Comparison of ENCODE assay signal across 8 cellular contexts in genomic region chr19:3358392-3358918, GRCh38. TPM values are rescaled to one million over a fixed set of nuclear protein-coding genes. Genes with fewer than 3 reads are reported as not detected.
DNase-seq lines count a peak whose midpoint lies in the region; ATAC-seq and TF ChIP-seq lines count a peak whose summit lies in the region.

No MANE protein-coding gene starts in this region.

- peaks cover 3% of the 10 kb centered on the region; the same call in 1 of the 2 replicates for H3K4me1 ChIP-seq in HEK293 (ENCODE audit: control insufficient read depth, insufficient read depth, low read length)
- peaks cover 44% of the 10 kb centered on the region for H3K4me1 ChIP-seq in left ventricle myocardium inferior
- H3K4me1 ChIP-seq in spleen: peaks cover 0 to 51% (median 39%) of the 10 kb centered on the region in 6 donors

- peak overlapping the region; percentile 61; the same call in 1 of the 2 replicates for H3K4me3 ChIP-seq in HEK293 (ENCODE audit: low read depth, low read length)
- H3K4me3 ChIP-seq in left ventricle myocardium inferior: peak overlapping the region; percentile 97
- peak overlapping the region; percentile 2 to 98 (median 94) for H3K4me3 ChIP-seq in spleen

- H3K27me3 ChIP-seq in left ventricle myocardium inferior (ENCODE audit: low read depth) (no peaks in the 10 kb centered on the region), spleen (replicated peaks in 1 of 7) (peaks cover 0 to 11% (median 0%) of the 10 kb centered on the region in 7 donors)

- peak; percentile 29 for DNase-seq in activated CD8-positive, alpha-beta T cell treated with anti-CD3 and anti-CD28 coated beads for 36 hours
- no peak for DNase-seq in left ventricle myocardium inferior
- DNase-seq in spleen: peak; percentile 78
- DNase-seq in cerebellar cortex (ENCODE audit: low spot score): no peak
- DNase-seq in NOMO-1 (lab: John Stamatoyannopoulos, UW; ENCODE audit: unreplicated experiment in 2 of 2): no peak
- no peak for DNase-seq in mucosa of gallbladder (ENCODE audit: low spot score)

- peak overlapping the region; percentile 22; the same call in 1 of the 2 replicates for H3K27ac ChIP-seq in HEK293 (ENCODE audit: extremely low read depth, low read depth, low read length)
- peak overlapping the region; percentile 99 for H3K27ac ChIP-seq in left ventricle myocardium inferior (replicated peaks)
- peak overlapping the region in 5 of 8 donors; percentile 48 to 97 (median 66) for H3K27ac ChIP-seq in spleen

- POLR2A ChIA-PET in HEK293 (lab: Yijun Ruan, JAX): no interaction called here
- POLR2A ChIA-PET in activated CD8-positive, alpha-beta T cell treated with anti-CD3 and anti-CD28 coated beads for 36 hours (lab: Charles Lee): interaction anchor here (0.6 to 1.1 kb wide), 3 partner anchors 8 to 73 kb away, joined by 3 read pairs; no protein-coding TSS in a partner anchor

- intact Hi-C loops in activated CD8-positive, alpha-beta T cell treated with anti-CD3 and anti-CD28 coated beads for 36 hours (cut with micrococcal nuclease): no loop called here
- intact Hi-C loops in left ventricle myocardium inferior (cut with micrococcal nuclease) (no loop called here), spleen (cut with DNase I; ENCODE audit: low total_unique reads) (no loop called here)

- no peak for ATAC-seq in activated CD8-positive, alpha-beta T cell treated with anti-CD3 and anti-CD28 coated beads for 36 hours
- no peak for ATAC-seq in HG03457 (IDR thresholded peaks at IDR 0.05; ENCODE audit: unreplicated experiment)

- H3K4me3 Mint-ChIP-seq in activated CD8-positive, alpha-beta T cell treated with anti-CD3 and anti-CD28 coated beads for 36 hours: peak overlapping the region; percentile 77

- H3K36me3 ChIP-seq in HEK293 (ENCODE audit: control insufficient read depth in 2 of 2, insufficient read depth in 1 of 2, low read length in 2 of 2) (no peaks in the 10 kb centered on the region), left ventricle myocardium inferior (no peaks in the 10 kb centered on the region), spleen (no peaks in the 10 kb centered on the region)

- no peaks in the 10 kb centered on the region for H3K36me3 Mint-ChIP-seq in activated CD8-positive, alpha-beta T cell treated with anti-CD3 and anti-CD28 coated beads for 36 hours (ENCODE audit: low read depth)

- WGBS in spleen, 5 donors: 0 to 2% (median 1%) methylated on average over 20 to 46 of the region's 46 CpGs

- H3K9me3 Mint-ChIP-seq in activated CD8-positive, alpha-beta T cell treated with anti-CD3 and anti-CD28 coated beads for 36 hours: no peaks in the 10 kb centered on the region

- H3K9me3 ChIP-seq in HEK293 (ENCODE audit: control insufficient read depth, insufficient read depth, low read depth, low read length) (no peaks in the 10 kb centered on the region), left ventricle myocardium inferior (replicated peaks) (peaks cover 8% of the 10 kb centered on the region), spleen (peaks cover 0 to 14% (median 2%) of the 10 kb centered on the region in 8 donors)

- no peak for TF ChIP-seq CTCF in HEK293 (tag by site-specific recombination; IDR thresholded peaks at IDR 0.05)
- no peak for TF ChIP-seq CTCF in activated CD8-positive, alpha-beta T cell treated with anti-CD3 and anti-CD28 coated beads for 36 hours (IDR thresholded peaks at IDR 0.05)
- no peak for TF ChIP-seq CTCF in left ventricle myocardium inferior (IDR thresholded peaks at IDR 0.05; ENCODE audit: borderline replicate concordance)
- no peak for TF ChIP-seq CTCF in spleen (IDR thresholded peaks at IDR 0.05 in 8 of 11, conservative IDR thresholded peaks at IDR 0.05 in 3 of 11)

- CTCF ChIA-PET in HEK293 (lab: Yijun Ruan, JAX): no interaction called here
- CTCF ChIA-PET in activated CD8-positive, alpha-beta T cell treated with anti-CD3 and anti-CD28 coated beads for 36 hours (lab: Charles Lee): no interaction called here

- no peak for TF ChIP-seq POLR2A in spleen (IDR thresholded peaks at IDR 0.05)

- H3K27me3 Mint-ChIP-seq in activated CD8-positive, alpha-beta T cell treated with anti-CD3 and anti-CD28 coated beads for 36 hours: peaks cover 1% of the 10 kb centered on the region

- peaks cover 31% of the 10 kb centered on the region for H3K4me1 Mint-ChIP-seq in activated CD8-positive, alpha-beta T cell treated with anti-CD3 and anti-CD28 coated beads for 36 hours (ENCODE audit: low read depth)

- peak overlapping the region; percentile 80 for H3K27ac Mint-ChIP-seq in activated CD8-positive, alpha-beta T cell treated with anti-CD3 and anti-CD28 coated beads for 36 hours

TF ChIP-seq in HEK293, 187 proteins besides CTCF, POLR2A, EP300 and RAD21 (continues in another document):
- TF ChIP-seq ZNF837 (tag by site-specific recombination; IDR thresholded peaks at IDR 0.05) (no peak), GLIS2 (tag by site-specific recombination; IDR thresholded peaks at IDR 0.05) (peak; percentile 74), ZBTB1 (tag by site-specific recombination; IDR thresholded peaks at IDR 0.05) (no peak), ZNF114 (tag by site-specific recombination; IDR thresholded peaks at IDR 0.05) (no peak), ZNF239 (tag by site-specific recombination; IDR thresholded peaks at IDR 0.05) (no peak), PRDM4 (tag by site-specific recombination; IDR thresholded peaks at IDR 0.05) (no peak), ZNF132 (tag by site-specific recombination; IDR thresholded peaks at IDR 0.05; ENCODE audit: borderline replicate concordance) (no peak), ZNF221 (tag by site-specific recombination; IDR thresholded peaks at IDR 0.05; ENCODE audit: borderline replicate concordance) (no peak), KLF10 (tag by site-specific recombination; IDR thresholded peaks at IDR 0.05) (no peak), ZNF266 (tag by site-specific recombination; IDR thresholded peaks at IDR 0.05; ENCODE audit: low read depth) (no peak), ZNF747 (tag by site-specific recombination; IDR thresholded peaks at IDR 0.05) (no peak), ZNF561 (tag by site-specific recombination; IDR thresholded peaks at IDR 0.05; ENCODE audit: borderline replicate concordance) (peak; percentile 85), ZNF830 (tag by site-specific recombination; IDR thresholded peaks at IDR 0.05; ENCODE audit: low read depth) (no peak), ZNF175 (tag by site-specific recombination; IDR thresholded peaks at IDR 0.05) (no peak), ZNF423 (tag by site-specific recombination; IDR thresholded peaks at IDR 0.05) (no peak), GLI4 (tag by site-specific recombination; IDR thresholded peaks at IDR 0.05) (no peak), GLIS1 (tag by site-specific recombination; IDR thresholded peaks at IDR 0.05) (peak; percentile 94)
- TF ChIP-seq, protein P1, sequence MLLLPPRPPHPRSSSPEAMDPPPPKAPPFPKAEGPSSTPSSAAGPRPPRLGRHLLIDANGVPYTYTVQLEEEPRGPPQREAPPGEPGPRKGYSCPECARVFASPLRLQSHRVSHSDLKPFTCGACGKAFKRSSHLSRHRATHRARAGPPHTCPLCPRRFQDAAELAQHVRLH (tag by site-specific recombination; IDR thresholded peaks at IDR 0.05): no peak
- TF ChIP-seq, protein P2, sequence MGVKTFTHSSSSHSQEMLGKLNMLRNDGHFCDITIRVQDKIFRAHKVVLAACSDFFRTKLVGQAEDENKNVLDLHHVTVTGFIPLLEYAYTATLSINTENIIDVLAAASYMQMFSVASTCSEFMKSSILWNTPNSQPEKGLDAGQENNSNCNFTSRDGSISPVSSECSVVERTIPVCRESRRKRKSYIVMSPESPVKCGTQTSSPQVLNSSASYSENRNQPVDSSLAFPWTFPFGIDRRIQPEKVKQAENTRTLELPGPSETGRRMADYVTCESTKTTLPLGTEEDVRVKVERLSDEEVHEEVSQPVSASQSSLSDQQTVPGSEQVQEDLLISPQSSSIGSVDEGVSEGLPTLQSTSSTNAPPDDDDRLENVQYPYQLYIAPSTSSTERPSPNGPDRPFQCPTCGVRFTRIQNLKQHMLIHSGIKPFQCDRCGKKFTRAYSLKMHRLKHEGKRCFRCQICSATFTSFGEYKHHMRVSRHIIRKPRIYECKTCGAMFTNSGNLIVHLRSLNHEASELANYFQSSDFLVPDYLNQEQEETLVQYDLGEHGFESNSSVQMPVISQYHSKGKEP (tag by site-specific recombination; IDR thresholded peaks at IDR 0.05): no peak
- TF ChIP-seq, protein P3, sequence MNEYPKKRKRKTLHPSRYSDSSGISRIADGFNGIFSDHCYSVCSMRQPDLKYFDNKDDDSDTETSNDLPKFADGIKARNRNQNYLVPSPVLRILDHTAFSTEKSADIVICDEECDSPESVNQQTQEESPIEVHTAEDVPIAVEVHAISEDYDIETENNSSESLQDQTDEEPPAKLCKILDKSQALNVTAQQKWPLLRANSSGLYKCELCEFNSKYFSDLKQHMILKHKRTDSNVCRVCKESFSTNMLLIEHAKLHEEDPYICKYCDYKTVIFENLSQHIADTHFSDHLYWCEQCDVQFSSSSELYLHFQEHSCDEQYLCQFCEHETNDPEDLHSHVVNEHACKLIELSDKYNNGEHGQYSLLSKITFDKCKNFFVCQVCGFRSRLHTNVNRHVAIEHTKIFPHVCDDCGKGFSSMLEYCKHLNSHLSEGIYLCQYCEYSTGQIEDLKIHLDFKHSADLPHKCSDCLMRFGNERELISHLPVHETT (tag by site-specific recombination; IDR thresholded peaks at IDR 0.05): no peak

RNA-seq across cellular contexts. Expression of gene NFIC, which starts 7.9 kb away (rescaled TPM):
- 10 to 100 TPM; 19.0 to 20.8 TPM for total RNA-seq in activated CD8-positive, alpha-beta T cell treated with anti-CD3 and anti-CD28 coated beads for 36 hours
- total RNA-seq in left ventricle myocardium inferior (145 TPM), spleen (100 to 1,000 TPM in 2 of 7 donors, 10 to 100 TPM in 5; 65.4 to 125 (median 77.1) TPM), mucosa of gallbladder (254 TPM)
- polyA plus RNA-seq in spleen: 10 to 100 TPM in 1 of 3 donors, 1 to 10 TPM in 2; 4.1 to 23.4 (median 4.2) TPM

Comparison
In these comparisons a context has a peak if more than half of its experiments do, and no peak if none do; other contexts are left out.
1. H3K27ac ChIP-seq: peak in every context shown above with its lines; median percentile 99 in left ventricle myocardium inferior; 66 in spleen; 22 in HEK293.
2. DNase-seq: peak in activated CD8-positive, alpha-beta T cell treated with anti-CD3 and anti-CD28 coated beads for 36 hours (single experiment) and spleen (single experiment); none in left ventricle myocardium inferior (single experiment), cerebellar cortex (single experiment), NOMO-1 (0 of 2) and mucosa of gallbladder (single experiment).
3. Peak in every context shown above with its lines, with median percentiles within 50 percentile points of each other: H3K4me3 ChIP-seq.